Comparison of ENCODE assay signal across 20 cellular contexts in the genomic region with DNA sequence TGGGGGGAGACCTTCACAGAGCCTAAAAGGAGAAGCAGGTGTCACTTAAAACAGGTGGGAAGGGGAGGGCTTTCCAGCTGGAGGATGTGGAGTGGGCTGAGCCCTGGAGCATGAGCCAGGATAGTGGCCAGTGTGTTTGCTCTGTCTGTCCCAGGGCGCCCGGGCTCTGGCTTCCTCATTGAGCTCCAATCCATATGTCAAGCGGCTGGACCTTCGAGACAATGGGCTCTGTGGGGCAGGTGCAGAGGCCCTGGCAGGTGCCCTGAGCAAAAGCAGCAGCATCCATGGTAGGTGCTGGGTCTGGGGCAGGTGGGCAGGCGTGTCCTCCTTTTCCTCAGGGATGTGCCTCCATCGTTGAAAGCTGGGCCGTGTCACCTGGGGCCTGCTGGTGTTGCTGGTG. TPM values are rescaled to one million over a fixed set of nuclear protein-coding genes. Genes with fewer than 3 reads are reported as not detected.
"Had no signal": no experiment of that assay in that cellular context is flagged by ENCODE, and none has a peak within 500 bp of the region (broad histone marks: within the 10 kb centered on the region; RNA-seq: fewer than 3 reads in every experiment).

No MANE protein-coding gene starts in this region.

- H3K36me3 Mint-ChIP-seq: immature natural killer cell; natural killer cell treated with Interleukin-12 subunit alpha and Interleukin-12 subunit beta and Interleukin-15 and Interleukin-18, amount 100 ng/mL, for 72 hours had no signal

- H3K9me3 Mint-ChIP-seq: activated naive CD4-positive, alpha-beta T cell treated with anti-CD3 and anti-CD28 coated beads for 36 hours; activated naive CD8-positive, alpha-beta T cell treated with anti-CD3 and anti-CD28 coated beads, Interleukin-2, amount 50 U/mL, for 24 hours; activated T-helper 17 cell treated with anti-CD3 and anti-CD28 coated beads, Interleukin-2, amount 50 U/mL, for 72 hours; effector memory CD8-positive, alpha-beta T cell; immature natural killer cell; natural killer cell treated with Interleukin-12 subunit alpha and Interleukin-12 subunit beta and Interleukin-15 and Interleukin-18, amount 100 ng/mL, for 72 hours had no signal

- H3K27ac Mint-ChIP-seq: activated naive CD4-positive, alpha-beta T cell treated with anti-CD3 and anti-CD28 coated beads for 36 hours; activated naive CD8-positive, alpha-beta T cell treated with anti-CD3 and anti-CD28 coated beads, Interleukin-2, amount 50 U/mL, for 24 hours; activated T-helper 17 cell treated with anti-CD3 and anti-CD28 coated beads, Interleukin-2, amount 50 U/mL, for 72 hours; natural killer cell treated with Interleukin-12 subunit alpha and Interleukin-12 subunit beta and Interleukin-15 and Interleukin-18, amount 100 ng/mL, for 72 hours had no signal

- DNase-seq: activated CD4-positive, alpha-beta T cell treated with anti-CD3 and anti-CD28 coated beads, Interleukin-2, amount 50 U/mL, for 48 hours; activated naive CD4-positive, alpha-beta T cell treated with anti-CD3 and anti-CD28 coated beads for 36 hours; activated naive CD8-positive, alpha-beta T cell treated with anti-CD3 and anti-CD28 coated beads, Interleukin-2, amount 50 U/mL, for 24 hours; dermis blood vessel endothelial cell; effector memory CD8-positive, alpha-beta T cell; foreskin keratinocyte; immature natural killer cell; nucleus accumbens; stimulated activated CD4-positive, alpha-beta T cell treated with anti-CD3 and anti-CD28 coated beads, Interleukin-4, amount 100 ng/mL, for 4 hours; stimulated activated naive CD8-positive, alpha-beta T cell treated with anti-CD3 and anti-CD28 coated beads, Interleukin-15, Interleukin-2, amounts not matched to agents 100 U/mL and 50 U/mL, for 24 hours; WERI-Rb-1 had no signal

- H3K4me3 Mint-ChIP-seq: activated naive CD4-positive, alpha-beta T cell treated with anti-CD3 and anti-CD28 coated beads for 36 hours; activated naive CD8-positive, alpha-beta T cell treated with anti-CD3 and anti-CD28 coated beads, Interleukin-2, amount 50 U/mL, for 24 hours; activated T-helper 17 cell treated with anti-CD3 and anti-CD28 coated beads, Interleukin-2, amount 50 U/mL, for 72 hours; effector memory CD8-positive, alpha-beta T cell; immature natural killer cell; natural killer cell treated with Interleukin-12 subunit alpha and Interleukin-12 subunit beta and Interleukin-15 and Interleukin-18, amount 100 ng/mL, for 72 hours had no signal

RNA-seq across cellular contexts. Expression of a gene that starts 2.0 kb away (rescaled TPM):
- total RNA-seq: activated naive CD4-positive, alpha-beta T cell treated with anti-CD3 and anti-CD28 coated beads for 36 hours; activated T-helper 17 cell treated with anti-CD3 and anti-CD28 coated beads, Interleukin-2, amount 50 U/mL, for 72 hours; aorta; breast epithelium; cerebellum; dermis blood vessel endothelial cell; foreskin keratinocyte; heart left ventricle; lower leg skin; mesenteric fat pad; natural killer cell treated with Interleukin-12 subunit alpha and Interleukin-12 subunit beta and Interleukin-15 and Interleukin-18, amount 100 ng/mL, for 72 hours; right cardiac atrium had no signal

RNA-seq across cellular contexts. Expression of a gene that starts 15.4 kb away (rescaled TPM):
- total RNA-seq: activated naive CD4-positive, alpha-beta T cell treated with anti-CD3 and anti-CD28 coated beads for 36 hours; activated T-helper 17 cell treated with anti-CD3 and anti-CD28 coated beads, Interleukin-2, amount 50 U/mL, for 72 hours; dermis blood vessel endothelial cell; natural killer cell treated with Interleukin-12 subunit alpha and Interleukin-12 subunit beta and Interleukin-15 and Interleukin-18, amount 100 ng/mL, for 72 hours had no signal

RNA-seq across cellular contexts. Expression of a gene that starts 32.8 kb away (rescaled TPM):
- total RNA-seq: natural killer cell treated with Interleukin-12 subunit alpha and Interleukin-12 subunit beta and Interleukin-15 and Interleukin-18, amount 100 ng/mL, for 72 hours had no signal
